8 cellular contexts compared by ENCODE assay signal in genomic region chr21:37366488-37367300, GRCh38. TPM values are rescaled to one million over a fixed set of nuclear protein-coding genes. Genes with fewer than 3 reads are reported as not detected.
DNase-seq lines count a peak whose midpoint lies in the region; ATAC-seq and TF ChIP-seq lines count a peak whose summit lies in the region.

Gene DYRK1A, plus strand, starts transcription at chr21:37366773. Its CDS starts 53,602 bp downstream, at chr21:37420375.

- H3K9me3 Mint-ChIP-seq in natural killer cell treated with Interleukin-12 subunit alpha and Interleukin-12 subunit beta and Interleukin-15 and Interleukin-18, amount 100 ng/mL, for 72 hours = no peaks in the 10 kb centered on the region

- H3K36me3 Mint-ChIP-seq in natural killer cell treated with Interleukin-12 subunit alpha and Interleukin-12 subunit beta and Interleukin-15 and Interleukin-18, amount 100 ng/mL, for 72 hours = peaks cover 6% of the 10 kb centered on the region

- no peaks in the 10 kb centered on the region for H3K36me3 ChIP-seq in H7 (replicated peaks; ENCODE audit: control insufficient read depth, insufficient read depth, low read length)

- TF ChIP-seq CTCF in fibroblast of pulmonary artery (IDR thresholded peaks at IDR 0.05; ENCODE audit: low read length, missing control alignments) = no peak

- H3K4me3 Mint-ChIP-seq in natural killer cell treated with Interleukin-12 subunit alpha and Interleukin-12 subunit beta and Interleukin-15 and Interleukin-18, amount 100 ng/mL, for 72 hours = peak within 1 kb of the TSS; percentile 99

- H3K27me3 Mint-ChIP-seq in natural killer cell treated with Interleukin-12 subunit alpha and Interleukin-12 subunit beta and Interleukin-15 and Interleukin-18, amount 100 ng/mL, for 72 hours = no peaks in the 10 kb centered on the region

- H3K4me1 Mint-ChIP-seq in natural killer cell treated with Interleukin-12 subunit alpha and Interleukin-12 subunit beta and Interleukin-15 and Interleukin-18, amount 100 ng/mL, for 72 hours (ENCODE audit: low read depth in 2 of 2) = peaks cover 39 to 51% of the 10 kb centered on the region in 2 donors

- no peaks in the 10 kb centered on the region for H3K27me3 ChIP-seq in H7 (ENCODE audit: control insufficient read depth, insufficient read depth, low read length)

- DNase-seq in ELF-1 (ENCODE audit: low read depth, low spot score) (peak; percentile 99), H7 (no peak), M059J (ENCODE audit: low read depth) (peak; percentile 100), SHP77 (lab: John Stamatoyannopoulos, UW) (peak; percentile 98), fibroblast of pulmonary artery (ENCODE audit: low read depth) (peak; percentile 100)
- peak; percentile 98 for DNase-seq in activated effector memory CD4-positive, alpha-beta T cell treated with Interleukin-2 at 50 U/mL for 16 hours
- peak; percentile 98 for DNase-seq in natural killer cell treated with Interleukin-12 subunit alpha and Interleukin-12 subunit beta and Interleukin-15 and Interleukin-18, amount 100 ng/mL, for 72 hours (ENCODE audit: low spot score)
- DNase-seq in stimulated activated naive CD8-positive, alpha-beta T cell treated with anti-CD3 and anti-CD28 coated beads, Interleukin-15, Interleukin-2, amounts not matched to agents 100 U/mL and 50 U/mL, for 24 hours = peak; percentile 97

- peak within 1 kb of the TSS; percentile 98 for H3K27ac Mint-ChIP-seq in natural killer cell treated with Interleukin-12 subunit alpha and Interleukin-12 subunit beta and Interleukin-15 and Interleukin-18, amount 100 ng/mL, for 72 hours

- peak; percentile 89 to 93 for ATAC-seq in natural killer cell treated with Interleukin-12 subunit alpha and Interleukin-12 subunit beta and Interleukin-15 and Interleukin-18, amount 100 ng/mL, for 72 hours
- ATAC-seq in stimulated activated naive CD8-positive, alpha-beta T cell treated with anti-CD3 and anti-CD28 coated beads, Interleukin-15, Interleukin-2, amounts not matched to agents 100 U/mL and 50 U/mL, for 24 hours = peak; percentile 83

- peak within 1 kb of the TSS; percentile 92 for H3K4me3 ChIP-seq in H7 (ENCODE audit: insufficient read depth, low read depth, low read length)
- H3K4me3 ChIP-seq in fibroblast of pulmonary artery (replicated peaks; ENCODE audit: low read depth, low read length) = peak within 1 kb of the TSS; percentile 91

RNA-seq across cellular contexts. Expression of gene DYRK1A, which starts in this region (rescaled TPM):
- 52.5 and 71.8 TPM in 2 replicates for total RNA-seq in H7 (2014; rRNA removed; shearing (Covaris generic))
- total RNA-seq in M059J (2014; rRNA removed; shearing (Covaris generic)) = 55.5 and 79.8 TPM in 2 replicates
- total RNA-seq in natural killer cell treated with Interleukin-12 subunit alpha and Interleukin-12 subunit beta and Interleukin-15 and Interleukin-18, amount 100 ng/mL, for 72 hours = 10 to 100 TPM; 83.5 to 90.1 TPM
